ENCODE assay signal across 27 cellular contexts in the genomic region with DNA sequence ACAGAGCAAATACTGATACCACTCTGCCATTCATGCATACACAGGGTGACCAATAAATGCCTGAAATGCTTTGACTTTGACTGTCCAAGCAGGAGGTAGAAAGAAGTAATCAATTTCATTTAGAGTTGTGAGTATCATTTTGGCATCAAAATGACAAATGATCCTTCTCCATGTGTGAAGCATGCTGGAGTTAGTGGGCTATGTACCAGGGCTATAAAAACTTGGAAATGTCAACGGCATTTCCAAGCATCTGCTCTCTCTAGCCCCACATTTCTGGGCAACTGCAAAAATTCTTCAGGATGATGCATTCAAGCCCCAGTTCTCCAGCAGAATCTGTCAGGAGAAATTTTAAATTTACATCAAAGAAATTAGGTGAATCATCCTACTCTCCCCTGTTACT.
"Had no signal": no experiment of that assay in that cellular context is flagged by ENCODE, and none has a peak within 500 bp of the region (broad histone marks: within the 10 kb centered on the region; RNA-seq: fewer than 3 reads in every experiment).

No MANE protein-coding gene starts in this region.

- H3K36me3 ChIP-seq: esophagus squamous epithelium, gastrocnemius medialis, heart left ventricle, left lung, neutrophil, pancreas, right lobe of liver, suprapubic skin, transverse colon, upper lobe of right lung, uterus had no signal

- H3K9me3 ChIP-seq: esophagus squamous epithelium, gastrocnemius medialis, heart left ventricle, left lung, mucosa of descending colon, neutrophil, pancreas, right lobe of liver, suprapubic skin, transverse colon, upper lobe of right lung, uterus had no signal

- H3K4me1 ChIP-seq: esophagus squamous epithelium, heart left ventricle, left lung, pancreas, right lobe of liver, suprapubic skin, upper lobe of right lung had no signal

- H3K27me3 ChIP-seq: esophagus squamous epithelium, gastrocnemius medialis, heart left ventricle, hepatocyte, left lung, neutrophil, pancreas, right lobe of liver, suprapubic skin, transverse colon, upper lobe of right lung, uterus had no signal

- DNase-seq: cortex of kidney; effector memory CD8-positive, alpha-beta T cell; erythroblast; esophagus squamous epithelium; gastrocnemius medialis; heart left ventricle; kidney; left cardiac atrium; left lung; mesenchymal stem cell; mucosa of descending colon; naive B cell; pancreas; right lobe of liver; stimulated activated CD4-positive, alpha-beta T cell treated with anti-CD3 and anti-CD28 coated beads, Interleukin-12 subunit alpha, Interleukin-12 subunit beta, amount 100 ng/mL, for 4 hours; stimulated activated CD4-positive, alpha-beta T cell treated with anti-CD3 and anti-CD28 coated beads, Interleukin-1b, Interleukin-23, amount 100 ng/mL, for 48 hours; stimulated activated CD4-positive, alpha-beta T cell treated with anti-CD3 and anti-CD28 coated beads, Interleukin-4, amount 100 ng/mL, for 1 hour; stimulated activated CD8-positive, alpha-beta memory T cell treated with anti-CD3 and anti-CD28 coated beads, Interleukin-4, amount 100 ng/mL, for 48 hours; stimulated activated naive CD4-positive, alpha-beta T cell; stimulated activated naive CD8-positive, alpha-beta T cell treated with anti-CD3 and anti-CD28 coated beads, Interleukin-15, amount 100 ng/mL, for 72 hours; transverse colon; upper lobe of right lung; uterus had no signal

- H3K4me3 ChIP-seq: esophagus squamous epithelium, gastrocnemius medialis, heart left ventricle, hepatocyte, left lung, mucosa of descending colon, pancreas, right lobe of liver, smooth muscle cell, suprapubic skin, transverse colon, upper lobe of right lung, uterus had no signal
